ENCODE assay signal across 11 cellular contexts in the genomic region with DNA sequence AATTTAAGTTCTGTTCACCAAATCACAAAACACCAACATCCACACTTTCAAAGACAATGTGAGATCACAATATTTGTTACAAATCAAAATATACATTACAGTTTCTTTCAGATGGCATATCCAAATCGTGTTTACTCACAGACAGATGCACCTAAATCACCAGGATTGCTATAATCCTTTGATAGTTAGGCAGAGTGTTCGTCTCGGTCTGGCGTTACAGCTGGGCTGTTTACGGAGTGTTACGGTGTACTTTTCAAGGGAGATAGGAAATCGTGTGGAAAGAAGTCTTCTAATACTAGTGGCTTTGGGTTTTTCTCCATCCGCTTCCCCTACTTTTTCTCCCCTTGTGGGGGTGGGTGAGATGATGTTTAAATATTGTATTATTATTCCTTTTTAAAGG. TPM values are rescaled to one million over a fixed set of nuclear protein-coding genes. Genes with fewer than 3 reads are reported as not detected.
DNase-seq lines count a peak whose midpoint lies in the region; ATAC-seq and TF ChIP-seq lines count a peak whose summit lies in the region.
"Had no signal": no experiment of that assay in that cellular context is flagged by ENCODE, and none has a peak within 500 bp of the region (broad histone marks: within the 10 kb centered on the region; RNA-seq: fewer than 3 reads in every experiment).

No MANE protein-coding gene starts in this region.

- WGBS in mesendoderm (ENCODE audit: extremely low coverage, insufficient coverage, low lambda C conversion rate): no CpG with 5 or more reads among the region's 8 CpGs
- 60 to 74% methylated on average over 8 of the region's 8 CpGs for WGBS in thyroid gland, 2 donors

- H3K4me1 ChIP-seq in mesendoderm (ENCODE audit: control insufficient read depth, low read depth, low read length): no peaks in the 10 kb centered on the region
- peaks cover 0 to 5% of the 10 kb centered on the region in 2 donors for H3K4me1 ChIP-seq in thyroid gland

- H3K27me3 Mint-ChIP-seq in activated naive CD4-positive, alpha-beta T cell treated with anti-CD3 and anti-CD28 coated beads, Interleukin-2, amount 10 ng/mL, durations not matched to agents 7 days and 5 days: peaks cover 79% of the 10 kb centered on the region
- peaks cover 82% of the 10 kb centered on the region for H3K27me3 Mint-ChIP-seq in activated T-helper 1 cell treated with anti-CD3 and anti-CD28 coated beads, Interleukin-12 subunit alpha, Interleukin-12 subunit beta, Interleukin-2, Interleukin-4 antibody, amounts not matched to agents 30 ng/mL and 10 ng/mL and 1 ng/mL, durations not matched to agents 14 hours and 24 hours and 36 hours (ENCODE audit: insufficient read depth)

- H3K27me3 ChIP-seq in mesendoderm (ENCODE audit: insufficient read depth, low read length, poor library complexity) (peaks cover 36% of the 10 kb centered on the region), thyroid gland (no peaks in the 10 kb centered on the region)

- H3K9me3 ChIP-seq in thyroid gland: no peaks in the 10 kb centered on the region

- H2AK5ac ChIP-seq in mesendoderm (ENCODE audit: low read length): no peak overlapping the region

- no peaks in the 10 kb centered on the region for H3K79me2 ChIP-seq in mesendoderm (ENCODE audit: control insufficient read depth, insufficient read depth, low read length)

- H3K27ac ChIP-seq in mesendoderm (ENCODE audit: low read depth, low read length) (no peak overlapping the region), thyroid gland (peak overlapping the region in 2 of 3 donors; percentile 40 to 54)
- H3K27ac ChIP-seq: C4-2B had no signal

- no peaks in the 10 kb centered on the region for H3K79me1 ChIP-seq in mesendoderm (ENCODE audit: low read length)

- no peaks in the 10 kb centered on the region for H3K9me3 Mint-ChIP-seq in activated naive CD4-positive, alpha-beta T cell treated with anti-CD3 and anti-CD28 coated beads, Interleukin-2, amount 10 ng/mL, durations not matched to agents 7 days and 5 days
- peaks cover 7 to 12% of the 10 kb centered on the region in 2 donors for H3K9me3 Mint-ChIP-seq in activated naive CD4-positive, alpha-beta T cell treated with anti-CD3 and anti-CD28 coated beads, Interleukin-2, amount 50 U/mL, for 72 hours
- peaks cover 3% of the 10 kb centered on the region for H3K9me3 Mint-ChIP-seq in activated T-helper 1 cell treated with anti-CD3 and anti-CD28 coated beads, Interleukin-12 subunit alpha, Interleukin-12 subunit beta, Interleukin-2, Interleukin-4 antibody, amounts not matched to agents 30 ng/mL and 10 ng/mL and 1 ng/mL, durations not matched to agents 14 hours and 24 hours and 36 hours

- H3K4ac ChIP-seq in mesendoderm (ENCODE audit: low read depth, low read length): no peak overlapping the region

- TF ChIP-seq POLR2A in thyroid gland (IDR thresholded peaks at IDR 0.05): no peak

- intact Hi-C loops in activated T-helper 1 cell treated with anti-CD3 and anti-CD28 coated beads, Interleukin-12 subunit alpha, Interleukin-12 subunit beta, Interleukin-2, Interleukin-4 antibody, amounts not matched to agents 30 ng/mL and 10 ng/mL and 1 ng/mL, durations not matched to agents 14 hours and 24 hours and 36 hours (cut with micrococcal nuclease): loop anchor here (10.0 kb wide), 1 partner anchor 530 kb away; a partner anchor contains a TSS
- intact Hi-C loops in thyroid gland (cut with DNase I): no loop called here

- H3K27ac Mint-ChIP-seq in activated naive CD4-positive, alpha-beta T cell treated with anti-CD3 and anti-CD28 coated beads, Interleukin-2, amount 10 ng/mL, durations not matched to agents 7 days and 5 days: no peak overlapping the region
- no peak overlapping the region for H3K27ac Mint-ChIP-seq in activated naive CD4-positive, alpha-beta T cell treated with anti-CD3 and anti-CD28 coated beads, Interleukin-2, amount 50 U/mL, for 72 hours
- H3K27ac Mint-ChIP-seq in activated T-helper 1 cell treated with anti-CD3 and anti-CD28 coated beads, Interleukin-12 subunit alpha, Interleukin-12 subunit beta, Interleukin-2, Interleukin-4 antibody, amounts not matched to agents 30 ng/mL and 10 ng/mL and 1 ng/mL, durations not matched to agents 14 hours and 24 hours and 36 hours: peak overlapping the region; percentile 5
- H3K27ac Mint-ChIP-seq: stimulated activated effector memory CD8-positive, alpha-beta T cell treated with anti-CD3 and anti-CD28 coated beads, Interleukin-12 subunit alpha, Interleukin-12 subunit beta, amount 100 ng/mL, for 72 hours had no signal

- peaks cover 52% of the 10 kb centered on the region for H3K4me1 Mint-ChIP-seq in activated naive CD4-positive, alpha-beta T cell treated with anti-CD3 and anti-CD28 coated beads, Interleukin-2, amount 10 ng/mL, durations not matched to agents 7 days and 5 days
- H3K4me1 Mint-ChIP-seq in activated T-helper 1 cell treated with anti-CD3 and anti-CD28 coated beads, Interleukin-12 subunit alpha, Interleukin-12 subunit beta, Interleukin-2, Interleukin-4 antibody, amounts not matched to agents 30 ng/mL and 10 ng/mL and 1 ng/mL, durations not matched to agents 14 hours and 24 hours and 36 hours (ENCODE audit: low read depth): peaks cover 34% of the 10 kb centered on the region

- no peak overlapping the region for H2BK15ac ChIP-seq in mesendoderm (replicated peaks; ENCODE audit: low read depth)

- peaks cover 5% of the 10 kb centered on the region for H3K36me3 Mint-ChIP-seq in activated naive CD4-positive, alpha-beta T cell treated with anti-CD3 and anti-CD28 coated beads, Interleukin-2, amount 10 ng/mL, durations not matched to agents 7 days and 5 days
- peaks cover 40 to 59% of the 10 kb centered on the region in 2 donors for H3K36me3 Mint-ChIP-seq in activated naive CD4-positive, alpha-beta T cell treated with anti-CD3 and anti-CD28 coated beads, Interleukin-2, amount 50 U/mL, for 72 hours
- peaks cover 6% of the 10 kb centered on the region for H3K36me3 Mint-ChIP-seq in activated T-helper 1 cell treated with anti-CD3 and anti-CD28 coated beads, Interleukin-12 subunit alpha, Interleukin-12 subunit beta, Interleukin-2, Interleukin-4 antibody, amounts not matched to agents 30 ng/mL and 10 ng/mL and 1 ng/mL, durations not matched to agents 14 hours and 24 hours and 36 hours (ENCODE audit: low read depth)
- H3K36me3 Mint-ChIP-seq: stimulated activated effector memory CD8-positive, alpha-beta T cell treated with anti-CD3 and anti-CD28 coated beads, Interleukin-12 subunit alpha, Interleukin-12 subunit beta, amount 100 ng/mL, for 72 hours had no signal

- DNase-seq in activated naive CD4-positive, alpha-beta T cell treated with anti-CD3 and anti-CD28 coated beads, Interleukin-2, amount 10 ng/mL, durations not matched to agents 7 days and 5 days: no peak
- no peak for DNase-seq in activated naive CD4-positive, alpha-beta T cell treated with anti-CD3 and anti-CD28 coated beads, Interleukin-2, amount 50 U/mL, for 72 hours (ENCODE audit: low spot score in 2 of 2)
- no peak for DNase-seq in activated T-helper 1 cell treated with anti-CD3 and anti-CD28 coated beads, Interleukin-12 subunit alpha, Interleukin-12 subunit beta, Interleukin-2, Interleukin-4 antibody, amounts not matched to agents 30 ng/mL and 10 ng/mL and 1 ng/mL, durations not matched to agents 14 hours and 24 hours and 36 hours (ENCODE audit: low spot score)
- DNase-seq in mesendoderm (peak; percentile 33), thyroid gland (no peak), SIG-M5 (lab: John Stamatoyannopoulos, UW) (no peak)
- DNase-seq in stimulated activated CD4-positive, alpha-beta T cell treated with anti-CD3 and anti-CD28 coated beads, Interleukin-4, amount 100 ng/mL, for 1 hour: no peak
- DNase-seq: activated T-cell treated with anti-CD3 and anti-CD28 coated beads for 4 hours had no signal

- CTCF ChIA-PET in activated naive CD4-positive, alpha-beta T cell treated with anti-CD3 and anti-CD28 coated beads, Interleukin-2, amount 10 ng/mL, durations not matched to agents 7 days and 5 days (lab: Charles Lee): no interaction called here

- H3K4me3 Mint-ChIP-seq in activated naive CD4-positive, alpha-beta T cell treated with anti-CD3 and anti-CD28 coated beads, Interleukin-2, amount 10 ng/mL, durations not matched to agents 7 days and 5 days: peak overlapping the region; percentile 75
- H3K4me3 Mint-ChIP-seq in activated T-helper 1 cell treated with anti-CD3 and anti-CD28 coated beads, Interleukin-12 subunit alpha, Interleukin-12 subunit beta, Interleukin-2, Interleukin-4 antibody, amounts not matched to agents 30 ng/mL and 10 ng/mL and 1 ng/mL, durations not matched to agents 14 hours and 24 hours and 36 hours: peak overlapping the region; percentile 56

- no peak overlapping the region for H2BK5ac ChIP-seq in mesendoderm (ENCODE audit: low read length)

- H4K5ac ChIP-seq in mesendoderm (ENCODE audit: low read length): no peak overlapping the region

- no peak overlapping the region for H3K9ac ChIP-seq in mesendoderm (ENCODE audit: low read length)

- no peak overlapping the region for H3K4me2 ChIP-seq in mesendoderm (ENCODE audit: low read length)

- H3K4me3 ChIP-seq in mesendoderm (ENCODE audit: low read length) (no peak overlapping the region), thyroid gland (replicated peaks in 1 of 3) (peak overlapping the region in 1 of 3 donors; percentile 22)

- H3K56ac ChIP-seq in mesendoderm (ENCODE audit: low read length): no peak overlapping the region

- H3K36me3 ChIP-seq in mesendoderm (ENCODE audit: control insufficient read depth, insufficient read depth, low read length): no peaks in the 10 kb centered on the region
- H3K36me3 ChIP-seq in thyroid gland: no peaks in the 10 kb centered on the region

- no peak for TF ChIP-seq CTCF in thyroid gland (IDR thresholded peaks at IDR 0.05)

- H3K23ac ChIP-seq in mesendoderm (ENCODE audit: low read length): no peak overlapping the region

- no peak overlapping the region for H3K18ac ChIP-seq in mesendoderm (ENCODE audit: low read length)

- ATAC-seq in activated naive CD4-positive, alpha-beta T cell treated with anti-CD3 and anti-CD28 coated beads, Interleukin-2, amount 50 U/mL, for 72 hours: no peak
- ATAC-seq in HG02840 (IDR thresholded peaks at IDR 0.05; ENCODE audit: low FRiP score, unreplicated experiment): no peak
- ATAC-seq: stimulated activated effector memory CD8-positive, alpha-beta T cell treated with anti-CD3 and anti-CD28 coated beads, Interleukin-12 subunit alpha, Interleukin-12 subunit beta, amount 100 ng/mL, for 72 hours had no signal

- H4K8ac ChIP-seq in mesendoderm (ENCODE audit: low read depth, low read length): no peak overlapping the region

- no peak overlapping the region for H2BK120ac ChIP-seq in mesendoderm (ENCODE audit: low read depth, low read length)

RNA-seq across cellular contexts. Expression of a gene that starts 1.9 kb away (rescaled TPM):
- total RNA-seq in activated naive CD4-positive, alpha-beta T cell treated with anti-CD3 and anti-CD28 coated beads, Interleukin-2, amount 50 U/mL, for 72 hours: not detected
- total RNA-seq in activated T-helper 1 cell treated with anti-CD3 and anti-CD28 coated beads, Interleukin-12 subunit alpha, Interleukin-12 subunit beta, Interleukin-2, Interleukin-4 antibody, amounts not matched to agents 30 ng/mL and 10 ng/mL and 1 ng/mL, durations not matched to agents 14 hours and 24 hours and 36 hours: not detected in 2 replicates
- not detected for polyA plus RNA-seq in mesendoderm (2013, experiment 1 of 2)
- polyA plus RNA-seq in mesendoderm (2013, experiment 2 of 2): 0.04 TPM
- 1 to 10 TPM; 2.2 to 2.9 (median 2.5) TPM for total RNA-seq in thyroid gland
